ENCODE assay signal across 12 cellular contexts in genomic region chr6:26121141-26122004, GRCh38. TPM values are rescaled to one million over a fixed set of nuclear protein-coding genes. Genes with fewer than 3 reads are reported as not detected.
DNase-seq lines count a peak whose midpoint lies in the region; ATAC-seq, FAIRE-seq and TF ChIP-seq lines count a peak whose summit lies in the region.
"Had no signal": no experiment of that assay in that cellular context is flagged by ENCODE, and none has a peak within 500 bp of the region (broad histone marks: within the 10 kb centered on the region; RNA-seq: fewer than 3 reads in every experiment).

No MANE protein-coding gene starts in this region.

- no peaks in the 10 kb centered on the region for H3K36me3 ChIP-seq in CD8-positive, alpha-beta T cell (ENCODE audit: insufficient read depth, low read length)
- H3K36me3 ChIP-seq in HUES48 (ENCODE audit: control insufficient read depth, insufficient read depth, low read length) = no peaks in the 10 kb centered on the region; the same call in 1 of the 2 replicates
- no peaks in the 10 kb centered on the region for H3K36me3 ChIP-seq in right lobe of liver
- H3K36me3 ChIP-seq: gastroesophageal sphincter had no signal

- 23% methylated on average over 7 of the region's 18 CpGs for WGBS in right lobe of liver (ENCODE audit: insufficient coverage, low coverage, low lambda C conversion rate, missing lambda C conversion rate)

- FAIRE-seq in GM12892 (lab: Jason Lieb, UNC) = no peak

- intact Hi-C loops in CD8-positive, alpha-beta T cell (cut with DNase I, micrococcal nuclease) = loop anchor here (1.0 to 5.0 kb wide), 7 partner anchors 17 to 1771 kb away; a partner anchor contains a TSS
- intact Hi-C loops in right lobe of liver (cut with DNase I) = no loop called here

- H3K4me3 Mint-ChIP-seq in CD8-positive, alpha-beta T cell = no peak overlapping the region
- peak overlapping the region; percentile 59 for H3K4me3 Mint-ChIP-seq in activated naive CD8-positive, alpha-beta T cell treated with anti-CD3 and anti-CD28 coated beads, Interleukin-2, amount 10 ng/mL, durations not matched to agents 7 days and 5 days

- TF ChIP-seq POLR2A in right lobe of liver (IDR thresholded peaks at IDR 0.05) (peak; percentile 83), GM12892 (IDR thresholded peaks at IDR 0.05; ENCODE audit: low read depth, low read length) (no peak)

- no peaks in the 10 kb centered on the region for H3K27me3 Mint-ChIP-seq in CD8-positive, alpha-beta T cell (ENCODE audit: low read depth)
- H3K27me3 Mint-ChIP-seq in activated naive CD8-positive, alpha-beta T cell treated with anti-CD3 and anti-CD28 coated beads, Interleukin-2, amount 10 ng/mL, durations not matched to agents 7 days and 5 days = no peaks in the 10 kb centered on the region

- H3K9me3 Mint-ChIP-seq in CD8-positive, alpha-beta T cell = no peaks in the 10 kb centered on the region
- H3K9me3 Mint-ChIP-seq in activated naive CD8-positive, alpha-beta T cell treated with anti-CD3 and anti-CD28 coated beads, Interleukin-2, amount 10 ng/mL, durations not matched to agents 7 days and 5 days = no peaks in the 10 kb centered on the region

- peaks cover 10% of the 10 kb centered on the region for H3K4me1 Mint-ChIP-seq in CD8-positive, alpha-beta T cell (ENCODE audit: low read depth)
- H3K4me1 Mint-ChIP-seq in activated naive CD8-positive, alpha-beta T cell treated with anti-CD3 and anti-CD28 coated beads, Interleukin-2, amount 10 ng/mL, durations not matched to agents 7 days and 5 days = peaks cover 29% of the 10 kb centered on the region

- TF ChIP-seq CTCF in CD8-positive, alpha-beta T cell (IDR thresholded peaks at IDR 0.05) = no peak
- no peak for TF ChIP-seq CTCF in right lobe of liver (IDR thresholded peaks at IDR 0.05)

- CTCF ChIA-PET in CD8-positive, alpha-beta T cell (lab: Charles Lee) = interaction anchor here (0.9 kb wide), 1 partner anchor 24 kb away, joined by 3 read pairs; no protein-coding TSS in a partner anchor

- H3K27ac Mint-ChIP-seq in CD8-positive, alpha-beta T cell = peak overlapping the region; percentile 72
- peak overlapping the region; percentile 85 for H3K27ac Mint-ChIP-seq in activated naive CD8-positive, alpha-beta T cell treated with anti-CD3 and anti-CD28 coated beads, Interleukin-2, amount 10 ng/mL, durations not matched to agents 7 days and 5 days

- no peak for DNase-seq in CD8-positive, alpha-beta T cell
- DNase-seq in activated naive CD8-positive, alpha-beta T cell treated with anti-CD3 and anti-CD28 coated beads, Interleukin-2, amount 10 ng/mL, durations not matched to agents 7 days and 5 days = no peak
- DNase-seq in right lobe of liver = no peak
- DNase-seq in DMS153 treated with DMSO at 0.1 percent for 48 hours (lab: John Stamatoyannopoulos, UW; ENCODE audit: unreplicated experiment) = no peak
- no peak for DNase-seq in DMS 273 (lab: John Stamatoyannopoulos, UW; ENCODE audit: unreplicated experiment)
- DNase-seq in GM12892 (ENCODE audit: insufficient read length) = no peak
- DNase-seq: KBM-7; retina; stimulated activated naive CD4-positive, alpha-beta T cell had no signal

- no peak for ATAC-seq in CD8-positive, alpha-beta T cell
- ATAC-seq in activated naive CD8-positive, alpha-beta T cell treated with anti-CD3 and anti-CD28 coated beads, Interleukin-2, amount 10 ng/mL, durations not matched to agents 7 days and 5 days (ENCODE audit: low read depth) = no peak
- ATAC-seq in right lobe of liver = peak; percentile 6 to 30 (median 11)
- no peak for ATAC-seq in HG02678 (IDR thresholded peaks at IDR 0.05; ENCODE audit: unreplicated experiment)
- ATAC-seq: gastroesophageal sphincter had no signal

- no peak overlapping the region; the same call in 1 of the 2 replicates for H3K9ac ChIP-seq in HUES48 (ENCODE audit: low read depth, low read length)

- H3K4me1 ChIP-seq in CD8-positive, alpha-beta T cell (ENCODE audit: insufficient read depth, low read length) = peaks cover 7% of the 10 kb centered on the region
- H3K4me1 ChIP-seq in HUES48 (ENCODE audit: control insufficient read depth, insufficient read depth, low read length) (peaks cover 16% of the 10 kb centered on the region), right lobe of liver (peaks cover 0 to 17% (median 5%) of the 10 kb centered on the region in 4 donors)

- H3K27me3 ChIP-seq in CD8-positive, alpha-beta T cell (ENCODE audit: insufficient read depth, low read length) = no peaks in the 10 kb centered on the region
- H3K27me3 ChIP-seq in HUES48 (ENCODE audit: control insufficient read depth, insufficient read depth, low read length) (no peaks in the 10 kb centered on the region), right lobe of liver (no peaks in the 10 kb centered on the region)
- H3K27me3 ChIP-seq: gastroesophageal sphincter had no signal

- H3K4me3 ChIP-seq in CD8-positive, alpha-beta T cell (ENCODE audit: low read depth, low read length) = no peak overlapping the region
- no peak overlapping the region for H3K4me3 ChIP-seq in HUES48 (ENCODE audit: low read depth, low read length)
- H3K4me3 ChIP-seq in right lobe of liver = peak overlapping the region; percentile 69 to 91 (median 82)

- H3K27ac ChIP-seq in CD8-positive, alpha-beta T cell (ENCODE audit: low read depth, low read length) = no peak overlapping the region
- H3K27ac ChIP-seq in HUES48 (ENCODE audit: low read depth, low read length) (peak overlapping the region; percentile 69), right lobe of liver (peak overlapping the region; percentile 87 to 97 (median 91))

- peaks cover 28% of the 10 kb centered on the region for H3K36me3 Mint-ChIP-seq in CD8-positive, alpha-beta T cell
- peaks cover 20% of the 10 kb centered on the region for H3K36me3 Mint-ChIP-seq in activated naive CD8-positive, alpha-beta T cell treated with anti-CD3 and anti-CD28 coated beads, Interleukin-2, amount 10 ng/mL, durations not matched to agents 7 days and 5 days

- H3K9me3 ChIP-seq in CD8-positive, alpha-beta T cell (ENCODE audit: low read length) = no peaks in the 10 kb centered on the region
- no peaks in the 10 kb centered on the region for H3K9me3 ChIP-seq in HUES48 (ENCODE audit: control insufficient read depth, insufficient read depth, low read length)
- H3K9me3 ChIP-seq in right lobe of liver = no peaks in the 10 kb centered on the region
- H3K9me3 ChIP-seq: gastroesophageal sphincter had no signal

- POLR2A ChIA-PET in CD8-positive, alpha-beta T cell (lab: Charles Lee) = interaction anchor here (2.2 kb wide), 1 partner anchor 17 kb away, joined by 17 read pairs; a partner anchor contains a TSS
- POLR2A ChIA-PET in activated naive CD8-positive, alpha-beta T cell treated with anti-CD3 and anti-CD28 coated beads, Interleukin-2, amount 10 ng/mL, durations not matched to agents 7 days and 5 days (lab: Charles Lee) = interaction anchor here (0.7 to 19.0 kb wide), 11 partner anchors 14 to 1745 kb away, joined by 4 to 2352 read pairs (median 36); a partner anchor contains a TSS

RNA-seq across cellular contexts. Expression of gene HFE, which starts 34.1 kb away (rescaled TPM):
- total RNA-seq in CD8-positive, alpha-beta T cell = under 1 TPM; 0.30 to 0.44 TPM
- total RNA-seq in activated naive CD8-positive, alpha-beta T cell treated with anti-CD3 and anti-CD28 coated beads, Interleukin-2, amount 10 ng/mL, durations not matched to agents 7 days and 5 days = 1 to 10 TPM; 5.0 to 7.2 TPM
- total RNA-seq in right lobe of liver = 10 to 100 TPM in 5 of 6 experiments, 1 to 10 TPM in 1; 8.9 to 20.7 (median 15.8) TPM
- 4.4 TPM for polyA plus RNA-seq in GM12892 (2012; ENCODE audit: missing spikeins)

Comparison
In these comparisons a context has a peak if more than half of its experiments do, and no peak if none do; other contexts are left out.
1. ATAC-seq: peak in right lobe of liver (4 of 4); none in CD8-positive, alpha-beta T cell (single experiment), activated naive CD8-positive, alpha-beta T cell treated with anti-CD3 and anti-CD28 coated beads, Interleukin-2, amount 10 ng/mL, durations not matched to agents 7 days and 5 days (single experiment) and HG02678 (single experiment).
2. H3K4me3 ChIP-seq: peak in right lobe of liver (3 of 3); none in CD8-positive, alpha-beta T cell (single experiment) and HUES48 (single experiment).
3. RNA of gene HFE, which starts 34.1 kb away (total RNA-seq): 8.9 to 20.7 TPM in right lobe of liver and 5.0 to 7.2 TPM in activated naive CD8-positive, alpha-beta T cell treated with anti-CD3 and anti-CD28 coated beads, Interleukin-2, amount 10 ng/mL, durations not matched to agents 7 days and 5 days; 0.30 to 0.44 TPM in CD8-positive, alpha-beta T cell; every median in the first group is over 4 times any median in the second.
4. intact Hi-C loops: an anchor here in CD8-positive, alpha-beta T cell (1.0 to 5.0 kb wide); none called in right lobe of liver.